In the genomic region with DNA sequence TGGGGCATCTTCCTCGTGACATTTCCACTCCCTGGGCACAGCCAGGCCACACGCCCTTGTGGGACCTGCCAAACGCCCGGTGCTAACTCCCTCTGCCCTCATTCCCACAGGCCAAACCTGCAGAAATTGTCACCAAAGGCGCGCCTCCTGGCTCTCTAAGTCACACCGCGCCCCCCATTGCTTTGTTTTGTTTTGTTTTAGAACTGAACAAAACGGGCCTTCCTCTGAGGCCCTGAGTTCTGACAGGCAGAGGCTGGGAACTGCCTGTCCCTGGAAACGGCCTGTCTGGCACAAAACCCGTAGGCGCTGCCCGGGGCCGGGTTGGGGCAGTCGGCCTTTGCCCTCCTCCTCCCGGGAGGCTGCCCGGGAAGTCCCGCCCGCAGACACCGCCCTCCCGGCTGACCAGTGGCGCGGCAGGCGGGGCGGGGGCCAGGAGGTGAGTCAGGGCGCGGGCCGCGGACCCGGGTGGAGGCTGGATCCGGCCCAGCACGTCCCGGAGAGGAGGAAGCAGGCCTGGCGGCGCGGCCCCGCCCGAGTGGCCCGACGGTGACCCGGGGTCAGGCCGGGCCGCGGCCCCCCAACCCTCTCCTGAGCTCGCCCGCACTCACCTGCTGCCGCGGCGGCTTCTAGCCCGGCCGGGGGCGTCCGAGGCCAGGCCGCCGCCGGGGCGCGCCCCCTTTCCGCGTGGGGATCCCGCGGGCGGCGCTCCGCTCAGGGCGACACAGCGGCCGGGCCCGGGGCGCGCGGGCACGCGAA, we compare ENCODE assay signal across 8 cellular contexts. TPM values are rescaled to one million over a fixed set of nuclear protein-coding genes. Genes with fewer than 3 reads are reported as not detected.
DNase-seq lines count a peak whose midpoint lies in the region; ATAC-seq and TF ChIP-seq lines count a peak whose summit lies in the region.

No MANE protein-coding gene starts in this region.

- peak overlapping the region; percentile 56 for H3K4me3 ChIP-seq in AG09309 (ENCODE audit: control insufficient read depth, low read depth, low read length)
- peak overlapping the region; percentile 86 for H3K4me3 ChIP-seq in SK-N-MC
- peak overlapping the region; percentile 34 to 92 (median 72) for H3K4me3 ChIP-seq in heart left ventricle
- H3K4me3 ChIP-seq in ovary = peak overlapping the region; percentile 69

- ATAC-seq in GM18867 (IDR thresholded peaks at IDR 0.05; ENCODE audit: unreplicated experiment) (peak; percentile 29), HG03135 (IDR thresholded peaks at IDR 0.05; ENCODE audit: unreplicated experiment) (peak; percentile 24), heart left ventricle (peak; percentile 82 to 88 (median 88))

- H3K9ac ChIP-seq in SK-N-MC (ENCODE audit: insufficient read length) = peak overlapping the region; percentile 72

- TF ChIP-seq CTCF in AG09309 (IDR thresholded peaks at IDR 0.05; ENCODE audit: control insufficient read depth, insufficient read depth, low read depth, low read length, missing control alignments) = no peak
- no peak for TF ChIP-seq CTCF in heart left ventricle (IDR thresholded peaks at IDR 0.05)
- peak in 1 of 3 donors; percentile 35 for TF ChIP-seq CTCF in ovary (IDR thresholded peaks at IDR 0.05)

- H3K4me1 ChIP-seq in heart left ventricle (peaks cover 0 to 62% (median 27%) of the 10 kb centered on the region in 12 donors), ovary (ENCODE audit: insufficient read depth) (no peaks in the 10 kb centered on the region)

- H3K36me3 ChIP-seq in SK-N-MC (ENCODE audit: insufficient read depth, low read length) = peaks cover 21% of the 10 kb centered on the region; the same call in 1 of the 2 replicates
- peaks cover 0 to 34% (median 26%) of the 10 kb centered on the region in 9 donors for H3K36me3 ChIP-seq in heart left ventricle
- H3K36me3 ChIP-seq in ovary = no peaks in the 10 kb centered on the region

- TF ChIP-seq POLR2A in heart left ventricle (IDR thresholded peaks at IDR 0.05) (peak in 1 of 2 donors; percentile 45), ovary (IDR thresholded peaks at IDR 0.05) (no peak)

- H3K27me3 ChIP-seq in heart left ventricle (no peaks in the 10 kb centered on the region), ovary (no peaks in the 10 kb centered on the region)

- TF ChIP-seq EP300 in ovary (IDR thresholded peaks at IDR 0.05) = peak; percentile 60

- 0 to 2% (median 1%) methylated on average over 13 to 74 of the region's 74 CpGs for WGBS in heart left ventricle, 4 donors
- 0% methylated on average over 37 to 74 of the region's 74 CpGs for WGBS in ovary, 3 donors

- no peaks in the 10 kb centered on the region for H3K9me3 ChIP-seq in SK-N-MC (ENCODE audit: low read depth, low read length)
- H3K9me3 ChIP-seq in heart left ventricle = no peaks in the 10 kb centered on the region
- H3K9me3 ChIP-seq in ovary = no peaks in the 10 kb centered on the region

- intact Hi-C loops in heart left ventricle (cut with DNase I) = loop anchor here in 1 of 10 donors (5.0 kb wide), 1 partner anchor 48 kb away; a partner anchor contains a TSS
- intact Hi-C loops in ovary (cut with DNase I) = no loop called here

- DNase-seq in AG09309 (ENCODE audit: low read depth) = no peak
- no peak for DNase-seq in SK-N-MC (ENCODE audit: low read depth, low spot score)
- peak; percentile 92 to 97 (median 95) for DNase-seq in heart left ventricle
- DNase-seq in ovary = peak; percentile 86 to 94 (median 90)
- no peak for DNase-seq in DMS114 treated with DMSO at 0.1 percent for 48 hours (lab: John Stamatoyannopoulos, UW; ENCODE audit: unreplicated experiment)

- H3K27ac ChIP-seq in SK-N-MC (no peak overlapping the region), angular gyrus (ENCODE audit: low read depth, low read length) (peak overlapping the region; percentile 94), heart left ventricle (peak overlapping the region; percentile 92 to 99 (median 97)), ovary (peak overlapping the region; percentile 81 to 94)

RNA-seq across cellular contexts. Expression of a gene that starts 0.5 kb away (rescaled TPM):
- total RNA-seq in heart left ventricle = 100 to 1,000 TPM in 6 of 9 donors, 10 to 100 TPM in 3; 75.2 to 405 (median 125) TPM
- 100 to 1,000 TPM in 1 of 2 donors, 10 to 100 TPM in 1; 41.3 to 203 TPM for polyA plus RNA-seq in heart left ventricle
- total RNA-seq in ovary = 100 to 1,000 TPM; 152 to 311 (median 205) TPM
- 100 to 1,000 TPM in 1 of 2 donors, 10 to 100 TPM in 1; 21.2 to 156 TPM for polyA plus RNA-seq in ovary

RNA-seq across cellular contexts. Expression of a gene that starts 38.6 kb away (rescaled TPM):
- total RNA-seq in heart left ventricle (10 to 100 TPM in 5 of 9 donors, 1 to 10 TPM in 4; 8.2 to 16.4 (median 10.4) TPM), ovary (10 to 100 TPM; 12.1 to 26.4 (median 16.3) TPM)
- polyA plus RNA-seq in heart left ventricle (10 to 100 TPM in 1 of 2 donors, 1 to 10 TPM in 1; 7.9 to 14.9 TPM), ovary (10 to 100 TPM; 12.2 to 23.5 TPM)

RNA-seq across cellular contexts. Expression of a gene that starts 49.6 kb away (rescaled TPM):
- 10 to 100 TPM; 23.7 to 45.3 (median 28.1) TPM for total RNA-seq in heart left ventricle
- 10 to 100 TPM; 15.6 to 21.6 TPM for polyA plus RNA-seq in heart left ventricle
- 10 to 100 TPM; 40.5 to 71.3 (median 62.3) TPM for total RNA-seq in ovary
- polyA plus RNA-seq in ovary = 10 to 100 TPM; 16.9 to 29.8 TPM

RNA-seq across cellular contexts. Expression of a gene that starts 54.6 kb away (rescaled TPM):
- 10 to 100 TPM; 14.7 to 34.0 (median 22.8) TPM for total RNA-seq in heart left ventricle
- 10 to 100 TPM in 1 of 2 donors, 1 to 10 TPM in 1; 7.8 to 33.9 TPM for polyA plus RNA-seq in heart left ventricle
- 100 to 1,000 TPM in 1 of 7 donors, 10 to 100 TPM in 6; 43.1 to 138 (median 48.7) TPM for total RNA-seq in ovary
- 10 to 100 TPM; 33.6 to 55.2 TPM for polyA plus RNA-seq in ovary

Comparison
In these comparisons a context has a peak if more than half of its experiments do, and no peak if none do; other contexts are left out.
1. DNase-seq: peak in heart left ventricle (5 of 5) and ovary (5 of 5); none in AG09309 (single experiment), SK-N-MC (single experiment) and DMS114 treated with DMSO at 0.1 percent for 48 hours (single experiment).
2. ATAC-seq: peak in every context shown above with its lines; median percentile 88 in heart left ventricle; 29 in GM18867; 24 in HG03135.
3. Peak in every context shown above with its lines, with median percentiles within 50 percentile points of each other: H3K4me3 ChIP-seq.